ENCODE assay signal across 24 cellular contexts in the genomic region with DNA sequence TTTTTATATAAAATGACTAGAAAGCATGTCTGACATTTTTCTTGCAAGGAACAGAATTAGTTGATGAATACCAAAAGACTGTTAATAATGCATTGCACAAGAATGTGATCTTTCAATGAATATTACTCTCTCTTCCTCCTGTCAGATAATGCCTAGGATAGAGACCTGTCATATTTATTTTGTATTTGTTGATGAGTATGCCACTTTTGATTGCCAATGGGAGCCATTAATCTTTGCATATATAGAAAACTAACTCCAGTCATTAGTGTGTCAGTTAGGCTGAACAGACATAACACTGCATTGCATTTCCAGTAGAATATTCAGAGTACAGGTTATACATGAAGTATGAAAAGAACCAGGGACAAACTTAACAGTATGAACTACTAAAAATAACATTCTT.
"Had no signal": no experiment of that assay in that cellular context is flagged by ENCODE, and none has a peak within 500 bp of the region (broad histone marks: within the 10 kb centered on the region; RNA-seq: fewer than 3 reads in every experiment).

No MANE protein-coding gene starts in this region.

- H3K4me1 ChIP-seq: colonic mucosa, esophagus muscularis mucosa, esophagus squamous epithelium, foreskin keratinocyte, gastrocnemius medialis, gastroesophageal sphincter, heart left ventricle, heart right ventricle had no signal

- H3K4me1 Mint-ChIP-seq: endodermal cell had no signal

- H3K27ac ChIP-seq: colonic mucosa, coronary artery, dorsolateral prefrontal cortex, epithelial cell of prostate, esophagus muscularis mucosa, esophagus squamous epithelium, foreskin keratinocyte, gastrocnemius medialis, gastroesophageal sphincter, heart left ventricle, heart right ventricle had no signal

- H3K9me3 ChIP-seq: colonic mucosa, esophagus muscularis mucosa, gastrocnemius medialis, gastroesophageal sphincter, heart left ventricle had no signal

- H3K36me3 ChIP-seq: colonic mucosa, esophagus muscularis mucosa, esophagus squamous epithelium, gastrocnemius medialis, gastroesophageal sphincter, heart left ventricle, heart right ventricle had no signal

- DNase-seq: colonic mucosa; cortex of kidney; dermis blood vessel endothelial cell; dorsolateral prefrontal cortex; effector CD4-positive, alpha-beta T cell; effector CD8-positive, alpha-beta T cell; effector memory CD4-positive, alpha-beta T cell; effector memory CD8-positive, alpha-beta T cell; endodermal cell; erythroblast; esophagus squamous epithelium; foreskin fibroblast; foreskin keratinocyte; foreskin melanocyte; gastrocnemius medialis; glutamatergic neuron; head of caudate nucleus; heart left ventricle; heart right ventricle had no signal

- H3K4me3 ChIP-seq: colonic mucosa, coronary artery, dorsolateral prefrontal cortex, esophagus muscularis mucosa, esophagus squamous epithelium, gastrocnemius medialis, gastroesophageal sphincter, heart left ventricle, heart right ventricle had no signal

- H3K4me3 Mint-ChIP-seq: dendritic cell treated with granulocyte-macrophage colony-stimulating factor and Interleukin-4, amounts not matched to agents 40 ng/mL and 50 ng/mL, for 4 days; effector memory CD8-positive, alpha-beta T cell; endodermal cell had no signal

- H3K27me3 ChIP-seq: colonic mucosa, dorsolateral prefrontal cortex, esophagus muscularis mucosa, esophagus squamous epithelium, foreskin keratinocyte, gastrocnemius medialis, gastroesophageal sphincter, heart left ventricle, heart right ventricle had no signal

- H3K27me3 Mint-ChIP-seq: dendritic cell treated with granulocyte-macrophage colony-stimulating factor and Interleukin-4, amounts not matched to agents 40 ng/mL and 50 ng/mL, for 4 days; effector memory CD8-positive, alpha-beta T cell had no signal

- H3K27ac Mint-ChIP-seq: dendritic cell treated with granulocyte-macrophage colony-stimulating factor and Interleukin-4, amounts not matched to agents 40 ng/mL and 50 ng/mL, for 4 days; effector memory CD8-positive, alpha-beta T cell; endodermal cell had no signal
